ENCODE assay signal across 27 cellular contexts in genomic region chr3:151016421-151016820, GRCh38. TPM values are rescaled to one million over a fixed set of nuclear protein-coding genes. Genes with fewer than 3 reads are reported as not detected.
DNase-seq lines count a peak whose midpoint lies in the region; ATAC-seq and TF ChIP-seq lines count a peak whose summit lies in the region.
"Had no signal": no experiment of that assay in that cellular context is flagged by ENCODE, and none has a peak within 500 bp of the region (broad histone marks: within the 10 kb centered on the region; RNA-seq: fewer than 3 reads in every experiment).

No MANE protein-coding gene starts in this region.

- in situ Hi-C loops in IMR-90 (cut with MboI; ENCODE audit: low sequenced_read_pairs), result loop anchor here (10.0 kb wide), 1 partner anchor 128 kb away; no protein-coding TSS in a partner anchor

- H2AFZ ChIP-seq in IMR-90 (replicated peaks; ENCODE audit: low read length, poor library complexity), result no peak overlapping the region
- H2AFZ ChIP-seq in osteoblast (ENCODE audit: low read length), result no peak overlapping the region

- no peaks in the 10 kb centered on the region for H3K9me3 ChIP-seq in IMR-90 (ENCODE audit: control insufficient read depth, insufficient read depth, low read length)
- no peaks in the 10 kb centered on the region for H3K9me3 ChIP-seq in osteoblast (ENCODE audit: low read depth, low read length)
- H3K9me3 ChIP-seq: right atrium auricular region, stomach had no signal

- DNase-seq in AG20443 (ENCODE audit: low spot score) (peak; percentile 57), IMR-90 (peak; percentile 13), epithelial cell of esophagus (ENCODE audit: low read depth) (peak; percentile 60), osteoblast (ENCODE audit: insufficient read length, low spot score, missing footprints) (peak; percentile 83), epidermal melanocyte (ENCODE audit: insufficient read length, low spot score) (no peak)
- DNase-seq in activated effector memory CD4-positive, alpha-beta T cell treated with Interleukin-2 at 50 U/mL for 16 hours, result no peak
- DNase-seq: activated CD4-positive, alpha-beta memory T cell treated with anti-CD3 and anti-CD28 coated beads, Interleukin-2, amount 10 ng/mL, durations not matched to agents 7 days and 5 days; activated gamma-delta T cell; activated naive CD8-positive, alpha-beta T cell treated with anti-CD3 and anti-CD28 coated beads, Interleukin-2, amount 50 U/mL, for 24 hours; activated T-cell treated with anti-CD3 and anti-CD28 coated beads for 4 hours; CD4-positive, alpha-beta T cell; erythroblast; GF-D8; KG1; naive thymus-derived CD4-positive, alpha-beta T cell; NCI-H187; stimulated activated CD4-positive, alpha-beta T cell treated with anti-CD3 and anti-CD28 coated beads, Interleukin-15, amount 100 ng/mL, for 24 hours; stomach; T1000 had no signal

- intact Hi-C loops in IMR-90 (cut with micrococcal nuclease), result no loop called here

- no peak for TF ChIP-seq POLR2A in IMR-90 (IDR thresholded peaks at IDR 0.05; ENCODE audit: low read depth, low read length)

- no peaks in the 10 kb centered on the region for H3K79me2 ChIP-seq in osteoblast (ENCODE audit: insufficient read depth, low read length)

- no peak overlapping the region for H4K91ac ChIP-seq in IMR-90 (ENCODE audit: insufficient read depth, low read depth, low read length)

- H3K4me3 ChIP-seq in IMR-90 (ENCODE audit: insufficient read depth, low read depth, low read length) (no peak overlapping the region), epithelial cell of esophagus (ENCODE audit: low read length) (no peak overlapping the region), osteoblast (ENCODE audit: insufficient read depth, low read length) (no peak overlapping the region)
- H3K4me3 ChIP-seq: cardiac muscle cell, GM12878, right atrium auricular region, stomach had no signal

- no peaks in the 10 kb centered on the region for H4K20me1 ChIP-seq in IMR-90 (ENCODE audit: insufficient read depth, low read length)
- H4K20me1 ChIP-seq in osteoblast (ENCODE audit: insufficient read depth, low read length), result no peaks in the 10 kb centered on the region

- dilution Hi-C loops in IMR-90 (cut with HindIII; ENCODE audit: low sequenced_read_pairs, unreplicated experiment), result no loop called here

- no peak overlapping the region for H2BK20ac ChIP-seq in IMR-90 (ENCODE audit: low read depth, low read length)

- H3K18ac ChIP-seq in IMR-90 (ENCODE audit: low read depth, low read length), result no peak overlapping the region

- no peak overlapping the region for H3K14ac ChIP-seq in IMR-90 (replicated peaks; ENCODE audit: low read depth, low read length)

- no peak overlapping the region for H4K5ac ChIP-seq in IMR-90 (ENCODE audit: low read depth, low read length)

- no peak for TF ChIP-seq RAD21 in IMR-90 (IDR thresholded peaks at IDR 0.05; ENCODE audit: low read length)

- H3K4me1 ChIP-seq in IMR-90 (ENCODE audit: control insufficient read depth, insufficient read depth, low read length), result no peaks in the 10 kb centered on the region
- H3K4me1 ChIP-seq in osteoblast (ENCODE audit: insufficient read depth, low read length), result peaks cover 15% of the 10 kb centered on the region
- H3K4me1 ChIP-seq: right atrium auricular region had no signal

- no peak overlapping the region for H2AK9ac ChIP-seq in IMR-90 (replicated peaks; ENCODE audit: low read depth, low read length, poor library complexity)

- no TSS peak for BruUV-seq in IMR-90 (replicated peaks; lab: Mats Ljungman, UMichigan)

- WGBS in IMR-90 (ENCODE audit: extremely low coverage in 2 of 2, insufficient read length in 1 of 2), 2 experiments, result no CpG with 5 or more reads among the region's 3 CpGs

- H3K36me3 ChIP-seq in IMR-90 (ENCODE audit: control insufficient read depth, insufficient read depth, low read length) (no peaks in the 10 kb centered on the region), osteoblast (ENCODE audit: insufficient read depth, low read length) (no peaks in the 10 kb centered on the region)
- H3K36me3 ChIP-seq: cardiac muscle cell, right atrium auricular region, stomach had no signal

- CTCF ChIA-PET in IMR-90 (lab: Yijun Ruan, JAX), result no interaction called here

- H3K9ac ChIP-seq in IMR-90 (ENCODE audit: low read depth, low read length), result no peak overlapping the region

- H4K8ac ChIP-seq in IMR-90 (ENCODE audit: low read depth in 2 of 2, low read length in 2 of 2), result no peak overlapping the region

- no peak overlapping the region for H2AK5ac ChIP-seq in IMR-90 (ENCODE audit: low read depth, low read length)

- H3K56ac ChIP-seq in IMR-90 (ENCODE audit: extremely low read depth, insufficient read depth, low read length), result no peak overlapping the region

- no peak overlapping the region for H3K4ac ChIP-seq in IMR-90 (ENCODE audit: low read depth, low read length)

- POLR2A ChIA-PET in IMR-90 (lab: Charles Lee; ENCODE audit: unreplicated experiment), result no interaction called here

- H3K4me2 ChIP-seq in IMR-90 (ENCODE audit: low read depth, low read length), result no peak overlapping the region
- peak overlapping the region; percentile 18 for H3K4me2 ChIP-seq in osteoblast (ENCODE audit: insufficient read depth, low read length)

- no peak overlapping the region for H2BK120ac ChIP-seq in IMR-90 (ENCODE audit: low read depth, low read length)

- no peak overlapping the region for H2BK5ac ChIP-seq in IMR-90 (ENCODE audit: low read depth, low read length, poor library complexity, severe bottlenecking)

- no peaks in the 10 kb centered on the region for H3K79me1 ChIP-seq in IMR-90 (ENCODE audit: low read depth in 1 of 2, low read length in 2 of 2)

- ATAC-seq in IMR-90 (ENCODE audit: low read depth) (no peak), GM19397 (IDR thresholded peaks at IDR 0.05; ENCODE audit: unreplicated experiment) (no peak), GM19463 (IDR thresholded peaks at IDR 0.05; ENCODE audit: unreplicated experiment) (no peak)
- ATAC-seq: activated naive CD8-positive, alpha-beta T cell treated with anti-CD3 and anti-CD28 coated beads, Interleukin-2, amount 50 U/mL, for 24 hours; GM12878; naive thymus-derived CD4-positive, alpha-beta T cell; Right ventricle myocardium inferior had no signal

- TF ChIP-seq CTCF in IMR-90 (conservative IDR thresholded peaks at IDR 0.05; ENCODE audit: low read depth, low read length), result no peak
- TF ChIP-seq CTCF in epithelial cell of esophagus (IDR thresholded peaks at IDR 0.05; ENCODE audit: insufficient read depth, low read depth, low read length, missing control alignments), result no peak
- no peak for TF ChIP-seq CTCF in osteoblast (IDR thresholded peaks at IDR 0.05; ENCODE audit: extremely low read depth, low read depth, low read length)

- no peaks in the 10 kb centered on the region for H3K9me1 ChIP-seq in IMR-90 (ENCODE audit: insufficient read depth, low read length)

- peaks cover 11% of the 10 kb centered on the region for H3K27me3 ChIP-seq in IMR-90 (ENCODE audit: control insufficient read depth, insufficient read depth, low read length)
- H3K27me3 ChIP-seq in osteoblast (ENCODE audit: insufficient read depth, low read length), result peaks cover 8% of the 10 kb centered on the region
- H3K27me3 ChIP-seq: cardiac muscle cell, right atrium auricular region, stomach had no signal

- no peak overlapping the region for H3K23ac ChIP-seq in IMR-90 (ENCODE audit: low read depth, low read length)

- no peak overlapping the region for H2BK15ac ChIP-seq in IMR-90 (ENCODE audit: low read depth, low read length)

- H3K27ac ChIP-seq in IMR-90 (ENCODE audit: insufficient read depth, low read length), result no peak overlapping the region
- peak overlapping the region; percentile 37 for H3K27ac ChIP-seq in osteoblast (ENCODE audit: low read depth, low read length)
- H3K27ac ChIP-seq: cardiac muscle cell, right atrium auricular region, stomach had no signal

TF ChIP-seq in IMR-90, 13 proteins besides CTCF, POLR2A, EP300 and RAD21:
- TF ChIP-seq RCOR1 (IDR thresholded peaks at IDR 0.05; ENCODE audit: insufficient replicate concordance, low read length), result no peak
- TF ChIP-seq CEBPB (IDR thresholded peaks at IDR 0.05; ENCODE audit: low read depth, low read length), result peak; percentile 70; the same call in 1 of the 2 replicates

RNA-seq across cellular contexts. Expression of gene CLRN1, which starts 43.9 kb away (rescaled TPM):
- total RNA-seq in IMR-90 (2012; rRNA removed) (not detected in 2 replicates), osteoblast (not detected in 2 replicates)
- not detected in 2 replicates for polyA plus RNA-seq in IMR-90 (2012; rRNA removed)
- not detected in 2 replicates for polyA plus RNA-seq in IMR-90 (2012; cell fraction: cytosol; rRNA removed)
- polyA plus RNA-seq in IMR-90 (2012; cell fraction: nucleus; rRNA removed; ENCODE audit: low replicate concordance), result not detected in 2 replicates
- total RNA-seq: activated CD4-positive, alpha-beta memory T cell treated with anti-CD3 and anti-CD28 coated beads, Interleukin-2, amount 10 ng/mL, durations not matched to agents 7 days and 5 days; cardiac muscle cell; CD4-positive, alpha-beta T cell; GM12878; HT1080; naive thymus-derived CD4-positive, alpha-beta T cell; omental fat pad; right atrium auricular region; Right ventricle myocardium inferior; stomach had no signal
- polyA plus RNA-seq: cardiac muscle cell; GM12878; naive thymus-derived CD4-positive, alpha-beta T cell; stomach had no signal

Comparison
In these comparisons a context has a peak if more than half of its experiments do, and no peak if none do; other contexts are left out.
1. DNase-seq: peak in AG20443 (single experiment), IMR-90 (single experiment), epithelial cell of esophagus (single experiment) and osteoblast (single experiment); none in epidermal melanocyte (single experiment) and activated effector memory CD4-positive, alpha-beta T cell treated with Interleukin-2 at 50 U/mL for 16 hours (single experiment).